Comparison of ENCODE assay signal across 8 cellular contexts in genomic region chr19:38095411-38096308, GRCh38.
A peak's percentile ranks its signal among the peaks of the same experiment; 100 is the strongest.
DNase-seq lines count a peak whose midpoint lies in the region; ATAC-seq lines count a peak whose summit lies in the region.

No MANE protein-coding gene starts in this region.

- CTCF ChIA-PET in naive thymus-derived CD4-positive, alpha-beta T cell (lab: Charles Lee): interaction anchor here (0.6 to 1.2 kb wide), 5 partner anchors 11 to 194 kb away, joined by 3 to 5 read pairs (median 4); no protein-coding TSS in a partner anchor

- peaks cover 2 to 11% of the 10 kb centered on the region in 2 experiments for H3K9me3 ChIP-seq in CD4-positive, CD25-positive, alpha-beta regulatory T cell (ENCODE audit: control insufficient read depth in 2 of 2, low read length in 2 of 2)
- H3K9me3 ChIP-seq in NT2/D1 (ENCODE audit: insufficient read depth, low read length): no peaks in the 10 kb centered on the region
- H3K9me3 ChIP-seq in naive thymus-derived CD4-positive, alpha-beta T cell (ENCODE audit: control insufficient read depth in 2 of 3, low read length in 3 of 3): no peaks in the 10 kb centered on the region

- intact Hi-C loops in naive thymus-derived CD4-positive, alpha-beta T cell (cut with micrococcal nuclease): loop anchor here (1.0 to 5.0 kb wide), 3 partner anchors 47 to 242 kb away; partner anchors contain the start of gene CATSPERG (in 1 of the 2)

- no peak overlapping the region for H3K9ac ChIP-seq in NT2/D1 (ENCODE audit: insufficient read length, low read depth)

- peak in 2 of 3 donors; percentile 32 to 67 for DNase-seq in CD4-positive, CD25-positive, alpha-beta regulatory T cell
- peak in 72 of 76 experiments; percentile 16 to 92 (median 70) for DNase-seq in HUDEP-2 (lab: John Stamatoyannopoulos, UW; ENCODE audit: unreplicated experiment in 76 of 76)
- peak; percentile 56 for DNase-seq in NT2/D1 (ENCODE audit: low read depth, low spot score)
- DNase-seq in activated T-cell treated with anti-CD3 and anti-CD28 coated beads for 1 hour (ENCODE audit: low read depth): peak; percentile 46
- peak; percentile 7 to 49 (median 37) for DNase-seq in naive thymus-derived CD4-positive, alpha-beta T cell
- peak; percentile 12 for DNase-seq in stimulated activated naive CD4-positive, alpha-beta T cell treated with Interleukin-2 at 50 U/mL for 16 hours (lab: John Stamatoyannopoulos, UW)

- ATAC-seq in CD4-positive, CD25-positive, alpha-beta regulatory T cell (ENCODE audit: low read depth in 2 of 2): peak in 1 of 2 donors; percentile 50
- peak; percentile 79 for ATAC-seq in esophagus mucosa
- ATAC-seq in naive thymus-derived CD4-positive, alpha-beta T cell: peak; percentile 79
- no peak for ATAC-seq in HG02870 (IDR thresholded peaks at IDR 0.05; ENCODE audit: unreplicated experiment)

- H3K4me3 ChIP-seq in CD4-positive, CD25-positive, alpha-beta regulatory T cell (ENCODE audit: low read depth, low read length): no peak overlapping the region
- no peak overlapping the region for H3K4me3 ChIP-seq in NT2/D1 (ENCODE audit: insufficient read length, low read depth)
- no peak overlapping the region for H3K4me3 ChIP-seq in naive thymus-derived CD4-positive, alpha-beta T cell (ENCODE audit: low read length)

- peaks cover 0 to 6% (median 3%) of the 10 kb centered on the region in 4 donors for H3K4me1 Mint-ChIP-seq in CD4-positive, CD25-positive, alpha-beta regulatory T cell
- H3K4me1 Mint-ChIP-seq in naive thymus-derived CD4-positive, alpha-beta T cell: peaks cover 0 to 8% (median 4%) of the 10 kb centered on the region in 7 donors

- peak overlapping the region in 2 of 3 donors; percentile 21 to 73 for H3K27ac Mint-ChIP-seq in CD4-positive, CD25-positive, alpha-beta regulatory T cell
- peak overlapping the region in 6 of 9 donors; percentile 19 to 80 (median 46) for H3K27ac Mint-ChIP-seq in naive thymus-derived CD4-positive, alpha-beta T cell

- H3K27me3 Mint-ChIP-seq in CD4-positive, CD25-positive, alpha-beta regulatory T cell: no peaks in the 10 kb centered on the region
- H3K27me3 Mint-ChIP-seq in naive thymus-derived CD4-positive, alpha-beta T cell: no peaks in the 10 kb centered on the region

- H3K27me3 ChIP-seq in CD4-positive, CD25-positive, alpha-beta regulatory T cell (ENCODE audit: control insufficient read depth, insufficient read depth, low read length): no peaks in the 10 kb centered on the region
- H3K27me3 ChIP-seq in NT2/D1 (ENCODE audit: insufficient read depth, insufficient read length): no peaks in the 10 kb centered on the region
- no peaks in the 10 kb centered on the region for H3K27me3 ChIP-seq in naive thymus-derived CD4-positive, alpha-beta T cell (ENCODE audit: control insufficient read depth in 2 of 2, insufficient read depth in 2 of 2, low read length in 2 of 2)

- POLR2A ChIA-PET in naive thymus-derived CD4-positive, alpha-beta T cell (lab: Charles Lee): no interaction called here

- H3K9me3 Mint-ChIP-seq in CD4-positive, CD25-positive, alpha-beta regulatory T cell: peaks cover 0 to 5% (median 2%) of the 10 kb centered on the region in 7 donors
- peaks cover 0 to 9% (median 5%) of the 10 kb centered on the region in 11 donors for H3K9me3 Mint-ChIP-seq in naive thymus-derived CD4-positive, alpha-beta T cell

- no peak overlapping the region for H3K4me3 Mint-ChIP-seq in CD4-positive, CD25-positive, alpha-beta regulatory T cell
- H3K4me3 Mint-ChIP-seq in naive thymus-derived CD4-positive, alpha-beta T cell: no peak overlapping the region

- H3K36me3 Mint-ChIP-seq in CD4-positive, CD25-positive, alpha-beta regulatory T cell: peaks cover 37% of the 10 kb centered on the region
- peaks cover 7 to 43% (median 31%) of the 10 kb centered on the region in 5 donors for H3K36me3 Mint-ChIP-seq in naive thymus-derived CD4-positive, alpha-beta T cell

- H3K36me3 ChIP-seq in CD4-positive, CD25-positive, alpha-beta regulatory T cell (ENCODE audit: control insufficient read depth, insufficient read depth, low read length): peaks cover 24% of the 10 kb centered on the region
- peaks cover 13% of the 10 kb centered on the region for H3K36me3 ChIP-seq in NT2/D1 (ENCODE audit: insufficient read depth, insufficient read length, low read length)
- H3K36me3 ChIP-seq in naive thymus-derived CD4-positive, alpha-beta T cell (ENCODE audit: control insufficient read depth in 2 of 3, insufficient read depth in 3 of 3, low read length in 3 of 3): peaks cover 0 to 20% (median 7%) of the 10 kb centered on the region in 3 experiments

- no peak overlapping the region for H3K27ac ChIP-seq in CD4-positive, CD25-positive, alpha-beta regulatory T cell (ENCODE audit: insufficient read depth, low read length, poor library complexity, severe bottlenecking)
- H3K27ac ChIP-seq in naive thymus-derived CD4-positive, alpha-beta T cell (ENCODE audit: low read depth, low read length): no peak overlapping the region

- no peaks in the 10 kb centered on the region for H3K4me1 ChIP-seq in CD4-positive, CD25-positive, alpha-beta regulatory T cell (ENCODE audit: control insufficient read depth, insufficient read depth, low read length, poor library complexity, severe bottlenecking)
- peaks cover 5% of the 10 kb centered on the region for H3K4me1 ChIP-seq in NT2/D1 (ENCODE audit: insufficient read depth, insufficient read length)
- no peaks in the 10 kb centered on the region for H3K4me1 ChIP-seq in naive thymus-derived CD4-positive, alpha-beta T cell (ENCODE audit: control insufficient read depth in 2 of 2, insufficient read depth in 2 of 2, low read length in 2 of 2)

Comparison
In these comparisons a context has a peak if more than half of its experiments do, and no peak if none do; other contexts are left out.
1. DNase-seq: peak in every context shown above with its lines; median percentile 70 in HUDEP-2; 56 in NT2/D1; 50 in CD4-positive, CD25-positive, alpha-beta regulatory T cell; 46 in activated T-cell treated with anti-CD3 and anti-CD28 coated beads for 1 hour; 37 in naive thymus-derived CD4-positive, alpha-beta T cell; 12 in stimulated activated naive CD4-positive, alpha-beta T cell treated with Interleukin-2 at 50 U/mL for 16 hours.